Comparison of ENCODE assay signal across 19 cellular contexts in the genomic region with DNA sequence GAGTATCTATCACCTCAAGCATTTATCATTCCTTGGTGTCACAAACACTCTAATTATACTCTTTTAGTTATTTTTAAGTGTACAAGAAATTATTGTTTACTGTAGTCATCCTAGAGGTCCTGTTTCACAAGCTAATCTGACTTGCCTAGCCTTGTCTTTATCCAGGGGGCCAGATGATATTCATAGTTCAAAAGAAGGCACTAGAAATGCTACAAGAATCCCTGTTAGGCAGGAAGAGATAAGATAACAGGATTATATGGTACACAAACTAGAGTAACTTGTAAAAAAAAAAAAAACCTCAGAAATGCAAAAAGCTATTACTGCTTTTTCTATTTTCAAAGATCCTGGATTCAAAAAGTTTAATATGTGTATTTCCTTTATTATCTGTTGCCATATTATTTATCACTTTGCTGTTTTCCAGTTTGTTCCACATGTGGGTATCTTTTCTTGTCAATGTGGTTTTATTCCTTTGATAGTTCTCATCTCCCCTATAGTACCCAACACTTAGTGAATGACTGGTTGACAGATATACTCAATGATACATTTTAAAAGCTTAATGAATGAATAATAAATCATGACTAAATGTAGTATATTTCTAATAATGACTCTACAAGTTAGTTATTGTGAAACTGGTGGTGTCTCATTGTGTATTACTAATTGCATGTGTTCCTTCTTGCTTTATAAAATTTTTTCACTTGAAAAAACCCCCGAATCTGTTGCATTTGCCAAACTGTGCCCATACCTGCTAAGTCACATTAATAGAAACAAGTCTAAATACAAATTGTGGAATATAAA.
"Had no signal": no experiment of that assay in that cellular context is flagged by ENCODE, and none has a peak within 500 bp of the region (broad histone marks: within the 10 kb centered on the region; RNA-seq: fewer than 3 reads in every experiment).

No MANE protein-coding gene starts in this region.

- DNase-seq: activated CD4-positive, alpha-beta T cell treated with anti-CD3 and anti-CD28 coated beads for 4 hours; activated CD8-positive, alpha-beta T cell treated with anti-CD3 and anti-CD28 coated beads for 36 hours; activated naive CD4-positive, alpha-beta T cell treated with anti-CD3 and anti-CD28 coated beads, Interleukin-2, amount 10 ng/mL, durations not matched to agents 7 days and 5 days; activated T-cell treated with anti-CD3 and anti-CD28 coated beads, Interleukin-2, amount 50 U/mL, for 24 hours; colonic mucosa; immature natural killer cell; mesendoderm; naive thymus-derived CD4-positive, alpha-beta T cell; stimulated activated CD4-positive, alpha-beta T cell treated with anti-CD3 and anti-CD28 coated beads, Interleukin-15, amount 100 ng/mL, for 24 hours; stimulated activated CD4-positive, alpha-beta T cell treated with anti-CD3 and anti-CD28 coated beads, Interleukin-2, amount 100 ng/mL, for 48 hours; T-cell; T-helper 9 cell; testis; upper lobe of left lung; WERI-Rb-1 had no signal

- H3K4me3 Mint-ChIP-seq: activated CD8-positive, alpha-beta T cell treated with anti-CD3 and anti-CD28 coated beads for 36 hours; activated naive CD4-positive, alpha-beta T cell treated with anti-CD3 and anti-CD28 coated beads, Interleukin-2, amount 10 ng/mL, durations not matched to agents 7 days and 5 days; activated T-cell treated with anti-CD3 and anti-CD28 coated beads, Interleukin-2, amount 50 U/mL, for 24 hours; immature natural killer cell; naive thymus-derived CD4-positive, alpha-beta T cell; T-cell had no signal

- H3K4me3 ChIP-seq: colonic mucosa, esophagus muscularis mucosa, prostate gland, skin epidermis, testis, upper lobe of left lung had no signal

- H3K27ac Mint-ChIP-seq: activated CD8-positive, alpha-beta T cell treated with anti-CD3 and anti-CD28 coated beads for 36 hours; activated naive CD4-positive, alpha-beta T cell treated with anti-CD3 and anti-CD28 coated beads, Interleukin-2, amount 10 ng/mL, durations not matched to agents 7 days and 5 days; activated T-cell treated with anti-CD3 and anti-CD28 coated beads, Interleukin-2, amount 50 U/mL, for 24 hours; T-cell had no signal

- H3K36me3 Mint-ChIP-seq: activated naive CD4-positive, alpha-beta T cell treated with anti-CD3 and anti-CD28 coated beads, Interleukin-2, amount 10 ng/mL, durations not matched to agents 7 days and 5 days; immature natural killer cell had no signal

- H3K9me3 Mint-ChIP-seq: activated CD8-positive, alpha-beta T cell treated with anti-CD3 and anti-CD28 coated beads for 36 hours; activated naive CD4-positive, alpha-beta T cell treated with anti-CD3 and anti-CD28 coated beads, Interleukin-2, amount 10 ng/mL, durations not matched to agents 7 days and 5 days; activated T-cell treated with anti-CD3 and anti-CD28 coated beads, Interleukin-2, amount 50 U/mL, for 24 hours; immature natural killer cell; naive thymus-derived CD4-positive, alpha-beta T cell; T-cell had no signal

- H3K36me3 ChIP-seq: colonic mucosa, esophagus muscularis mucosa, prostate gland, upper lobe of left lung, WERI-Rb-1 had no signal

- H3K27me3 Mint-ChIP-seq: activated CD8-positive, alpha-beta T cell treated with anti-CD3 and anti-CD28 coated beads for 36 hours; activated naive CD4-positive, alpha-beta T cell treated with anti-CD3 and anti-CD28 coated beads, Interleukin-2, amount 10 ng/mL, durations not matched to agents 7 days and 5 days; naive thymus-derived CD4-positive, alpha-beta T cell had no signal

- H3K4me1 Mint-ChIP-seq: activated naive CD4-positive, alpha-beta T cell treated with anti-CD3 and anti-CD28 coated beads, Interleukin-2, amount 10 ng/mL, durations not matched to agents 7 days and 5 days; T-cell had no signal

- H3K27ac ChIP-seq: colonic mucosa, esophagus muscularis mucosa, prostate gland, skin epidermis, testis, upper lobe of left lung, WERI-Rb-1 had no signal

- H3K9me3 ChIP-seq: colonic mucosa, esophagus muscularis mucosa, prostate gland, testis, upper lobe of left lung had no signal

- H3K4me1 ChIP-seq: colonic mucosa, esophagus muscularis mucosa, prostate gland, testis, upper lobe of left lung had no signal

- ATAC-seq: activated CD8-positive, alpha-beta T cell treated with anti-CD3 and anti-CD28 coated beads for 36 hours; naive thymus-derived CD4-positive, alpha-beta T cell; SK-N-SH treated with all-trans-retinoic acid at 6 μM for 48 hours; T-cell had no signal
